12 cellular contexts compared by ENCODE assay signal in genomic region chr11:111408789-111409727, GRCh38. TPM values are rescaled to one million over a fixed set of nuclear protein-coding genes. Genes with fewer than 3 reads are reported as not detected.
A peak's percentile ranks its signal among the peaks of the same experiment; 100 is the strongest.
DNase-seq lines count a peak whose midpoint lies in the region; ATAC-seq and TF ChIP-seq lines count a peak whose summit lies in the region.
"Had no signal": no experiment of that assay in that cellular context is flagged by ENCODE, and none has a peak within 500 bp of the region (broad histone marks: within the 10 kb centered on the region; RNA-seq: fewer than 3 reads in every experiment).

No MANE protein-coding gene starts in this region.

- in situ Hi-C loops in astrocyte of the spinal cord (cut with HindIII; ENCODE audit: low sequenced_read_pairs), result no loop called here

- peak; percentile 36 for ATAC-seq in GM21619 (IDR thresholded peaks at IDR 0.05; ENCODE audit: unreplicated experiment)
- no peak for ATAC-seq in GM18873 (IDR thresholded peaks at IDR 0.05; ENCODE audit: low FRiP score, unreplicated experiment)

- TF ChIP-seq CTCF in GM12864 (IDR thresholded peaks at IDR 0.05; ENCODE audit: low read depth, low read length, missing control alignments) (no peak), astrocyte of the spinal cord (IDR thresholded peaks at IDR 0.05; ENCODE audit: low read depth, low read length) (no peak)

- no peak overlapping the region for H3K4me3 ChIP-seq in GM12864 (ENCODE audit: low read depth, low read length)
- H3K4me3 ChIP-seq in astrocyte of the spinal cord (ENCODE audit: low read depth, low read length), result no peak overlapping the region
- H3K4me3 ChIP-seq: HAP-1 had no signal

- DNase-seq in GM12864 (ENCODE audit: low read depth) (peak; percentile 77), HT1080 (ENCODE audit: low read depth) (peak; percentile 67), astrocyte of the spinal cord (ENCODE audit: low read depth, low spot score) (peak; percentile 69), OCI-M2 (lab: John Stamatoyannopoulos, UW; ENCODE audit: unreplicated experiment) (no peak), NCI-H2029 treated with DMSO at 0.1 percent for 48 hours (lab: John Stamatoyannopoulos, UW) (no peak), kidney tubule cell (ENCODE audit: low spot score) (no peak)
- DNase-seq: amniotic stem cell, DMS153, NCI-H1417 treated with DMSO at 0.1 percent for 48 hours had no signal

RNA-seq across cellular contexts. Expression of gene POU2AF1, which starts 30.0 kb away (rescaled TPM):
- not detected in 2 replicates for total RNA-seq in HT1080 (2014; rRNA removed; shearing (Covaris generic))
- polyA plus RNA-seq in HT1080 (2015; cell fraction: cytosol; rRNA removed), result not detected in 2 replicates
- 0.05 TPM in 1 of 2 replicates, not detected in the other for polyA plus RNA-seq in HT1080 (2015; cell fraction: nucleus; rRNA removed)

Comparison
In these comparisons a context has a peak if more than half of its experiments do, and no peak if none do; other contexts are left out.
1. DNase-seq: peak in GM12864 (single experiment), HT1080 (single experiment) and astrocyte of the spinal cord (single experiment); none in OCI-M2 (single experiment), NCI-H2029 treated with DMSO at 0.1 percent for 48 hours (single experiment) and kidney tubule cell (single experiment).